ENCODE assay signal across 12 cellular contexts in genomic region chr15:93012793-93013192, GRCh38.
"Had no signal": no experiment of that assay in that cellular context is flagged by ENCODE, and none has a peak within 500 bp of the region (broad histone marks: within the 10 kb centered on the region; RNA-seq: fewer than 3 reads in every experiment).

No MANE protein-coding gene starts in this region.

- H3K4me1 ChIP-seq: right atrium auricular region, tibial nerve had no signal

- H3K4me1 Mint-ChIP-seq: stimulated activated naive B cell treated with anti-CD40 and anti-IgM and Interleukin-4, amounts not matched to agents 10 μg/mL and 1 μg/mL and 100 μg/mL, for 72 hours had no signal

- H3K27ac ChIP-seq: heart left ventricle, right atrium auricular region, tibial nerve had no signal

- H3K27me3 ChIP-seq: dorsolateral prefrontal cortex, heart left ventricle, right atrium auricular region, tibial nerve had no signal

- H3K4me3 ChIP-seq: dorsolateral prefrontal cortex, heart left ventricle, right atrium auricular region, tibial nerve had no signal

- DNase-seq: activated CD4-positive, alpha-beta T cell treated with anti-CD3 and anti-CD28 coated beads, Interleukin-2, amount 10 ng/mL, durations not matched to agents 7 days and 5 days; activated effector memory CD4-positive, alpha-beta T cell treated with anti-CD3 and anti-CD28 coated beads, Interleukin-2, amount 50 U/mL, for 16 hours; activated naive CD8-positive, alpha-beta T cell treated with anti-CD3 and anti-CD28 coated beads, Interleukin-2, amount 10 ng/mL, durations not matched to agents 7 days and 5 days; dorsolateral prefrontal cortex; endodermal cell; heart left ventricle; immature natural killer cell; naive B cell; stimulated activated CD4-positive, alpha-beta T cell treated with anti-CD3 and anti-CD28 coated beads, Interleukin-2, amount 100 ng/mL, for 48 hours; stimulated activated naive B cell treated with anti-CD40 and anti-IgM and Interleukin-4, amounts not matched to agents 10 μg/mL and 1 μg/mL and 100 μg/mL, for 72 hours had no signal

- H3K9me3 ChIP-seq: heart left ventricle, right atrium auricular region, tibial nerve had no signal

- ATAC-seq: stimulated activated naive B cell treated with anti-CD40 and anti-IgM and Interleukin-4, amounts not matched to agents 10 μg/mL and 1 μg/mL and 100 μg/mL, for 72 hours had no signal

- H3K4me3 Mint-ChIP-seq: activated CD4-positive, alpha-beta T cell treated with anti-CD3 and anti-CD28 coated beads, Interleukin-2, amount 10 ng/mL, durations not matched to agents 7 days and 5 days; activated naive CD8-positive, alpha-beta T cell treated with anti-CD3 and anti-CD28 coated beads, Interleukin-2, amount 10 ng/mL, durations not matched to agents 7 days and 5 days; endodermal cell; immature natural killer cell; stimulated activated naive B cell treated with anti-CD40 and anti-IgM and Interleukin-4, amounts not matched to agents 10 μg/mL and 1 μg/mL and 100 μg/mL, for 72 hours had no signal

- H3K27me3 Mint-ChIP-seq: activated CD4-positive, alpha-beta T cell treated with anti-CD3 and anti-CD28 coated beads, Interleukin-2, amount 10 ng/mL, durations not matched to agents 7 days and 5 days; activated naive CD8-positive, alpha-beta T cell treated with anti-CD3 and anti-CD28 coated beads, Interleukin-2, amount 10 ng/mL, durations not matched to agents 7 days and 5 days; naive B cell; stimulated activated naive B cell treated with anti-CD40 and anti-IgM and Interleukin-4, amounts not matched to agents 10 μg/mL and 1 μg/mL and 100 μg/mL, for 72 hours had no signal

- H3K27ac Mint-ChIP-seq: activated CD4-positive, alpha-beta T cell treated with anti-CD3 and anti-CD28 coated beads, Interleukin-2, amount 10 ng/mL, durations not matched to agents 7 days and 5 days; activated naive CD8-positive, alpha-beta T cell treated with anti-CD3 and anti-CD28 coated beads, Interleukin-2, amount 10 ng/mL, durations not matched to agents 7 days and 5 days had no signal

- H3K9me3 Mint-ChIP-seq: activated CD4-positive, alpha-beta T cell treated with anti-CD3 and anti-CD28 coated beads, Interleukin-2, amount 10 ng/mL, durations not matched to agents 7 days and 5 days; activated naive CD8-positive, alpha-beta T cell treated with anti-CD3 and anti-CD28 coated beads, Interleukin-2, amount 10 ng/mL, durations not matched to agents 7 days and 5 days; endodermal cell; immature natural killer cell; naive B cell; stimulated activated naive B cell treated with anti-CD40 and anti-IgM and Interleukin-4, amounts not matched to agents 10 μg/mL and 1 μg/mL and 100 μg/mL, for 72 hours had no signal
